Comparison of ENCODE assay signal across 15 cellular contexts in genomic region chr5:169545762-169546161, GRCh38. TPM values are rescaled to one million over a fixed set of nuclear protein-coding genes. Genes with fewer than 3 reads are reported as not detected.
DNase-seq lines count a peak whose midpoint lies in the region; ATAC-seq and TF ChIP-seq lines count a peak whose summit lies in the region.
"Had no signal": no experiment of that assay in that cellular context is flagged by ENCODE, and none has a peak within 500 bp of the region (broad histone marks: within the 10 kb centered on the region; RNA-seq: fewer than 3 reads in every experiment).

No MANE protein-coding gene starts in this region.

- no peak overlapping the region for H3K4me3 ChIP-seq in colonic mucosa
- H3K4me3 ChIP-seq: sigmoid colon had no signal

- intact Hi-C loops in colonic mucosa (cut with DNase I), result no loop called here

- peaks cover 5% of the 10 kb centered on the region for H3K4me1 Mint-ChIP-seq in activated naive CD8-positive, alpha-beta T cell treated with anti-CD3 and anti-CD28 coated beads, Interleukin-2, amount 50 U/mL, for 24 hours
- H3K4me1 Mint-ChIP-seq in activated naive CD8-positive, alpha-beta T cell treated with anti-CD3 and anti-CD28 coated beads for 36 hours, result peaks cover 3% of the 10 kb centered on the region
- no peaks in the 10 kb centered on the region for H3K4me1 Mint-ChIP-seq in stimulated activated naive CD8-positive, alpha-beta T cell treated with anti-CD3 and anti-CD28 coated beads, Interleukin-15, amount 100 ng/mL, for 72 hours
- no peaks in the 10 kb centered on the region for H3K4me1 Mint-ChIP-seq in stimulated activated memory B cell treated with anti-CD40 and anti-IgM and Interleukin-4, amounts not matched to agents 10 μg/mL and 1 μg/mL and 100 μg/mL, for 72 hours

- H3K9me3 ChIP-seq in colonic mucosa, result no peaks in the 10 kb centered on the region
- H3K9me3 ChIP-seq: BE2C had no signal

- H3K4me3 Mint-ChIP-seq in activated naive CD8-positive, alpha-beta T cell treated with anti-CD3 and anti-CD28 coated beads, Interleukin-2, amount 50 U/mL, for 24 hours, result no peak overlapping the region
- H3K4me3 Mint-ChIP-seq in activated naive CD8-positive, alpha-beta T cell treated with anti-CD3 and anti-CD28 coated beads for 36 hours, result no peak overlapping the region
- H3K4me3 Mint-ChIP-seq in stimulated activated naive CD8-positive, alpha-beta T cell treated with anti-CD3 and anti-CD28 coated beads, Interleukin-15, amount 100 ng/mL, for 72 hours, result no peak overlapping the region
- no peak overlapping the region for H3K4me3 Mint-ChIP-seq in stimulated activated memory B cell treated with anti-CD40 and anti-IgM and Interleukin-4, amounts not matched to agents 10 μg/mL and 1 μg/mL and 100 μg/mL, for 72 hours

- no peaks in the 10 kb centered on the region for H3K36me3 ChIP-seq in colonic mucosa
- H3K36me3 ChIP-seq: BE2C, sigmoid colon had no signal

- no peaks in the 10 kb centered on the region for H3K27me3 ChIP-seq in colonic mucosa
- H3K27me3 ChIP-seq: BE2C had no signal

- peaks cover 36% of the 10 kb centered on the region for H3K27me3 Mint-ChIP-seq in activated naive CD8-positive, alpha-beta T cell treated with anti-CD3 and anti-CD28 coated beads, Interleukin-2, amount 50 U/mL, for 24 hours
- H3K27me3 Mint-ChIP-seq in activated naive CD8-positive, alpha-beta T cell treated with anti-CD3 and anti-CD28 coated beads for 36 hours, result peaks cover 60% of the 10 kb centered on the region
- H3K27me3 Mint-ChIP-seq in stimulated activated naive CD8-positive, alpha-beta T cell treated with anti-CD3 and anti-CD28 coated beads, Interleukin-15, amount 100 ng/mL, for 72 hours, result peaks cover 61% of the 10 kb centered on the region
- peaks cover 48% of the 10 kb centered on the region for H3K27me3 Mint-ChIP-seq in stimulated activated memory B cell treated with anti-CD40 and anti-IgM and Interleukin-4, amounts not matched to agents 10 μg/mL and 1 μg/mL and 100 μg/mL, for 72 hours

- no peaks in the 10 kb centered on the region for H3K9me3 Mint-ChIP-seq in activated naive CD8-positive, alpha-beta T cell treated with anti-CD3 and anti-CD28 coated beads, Interleukin-2, amount 50 U/mL, for 24 hours
- H3K9me3 Mint-ChIP-seq in activated naive CD8-positive, alpha-beta T cell treated with anti-CD3 and anti-CD28 coated beads for 36 hours, result no peaks in the 10 kb centered on the region
- H3K9me3 Mint-ChIP-seq in stimulated activated naive CD8-positive, alpha-beta T cell treated with anti-CD3 and anti-CD28 coated beads, Interleukin-15, amount 100 ng/mL, for 72 hours, result no peaks in the 10 kb centered on the region
- H3K9me3 Mint-ChIP-seq in stimulated activated memory B cell treated with anti-CD40 and anti-IgM and Interleukin-4, amounts not matched to agents 10 μg/mL and 1 μg/mL and 100 μg/mL, for 72 hours, result no peaks in the 10 kb centered on the region

- no peak overlapping the region for H3K27ac Mint-ChIP-seq in activated naive CD8-positive, alpha-beta T cell treated with anti-CD3 and anti-CD28 coated beads, Interleukin-2, amount 50 U/mL, for 24 hours
- H3K27ac Mint-ChIP-seq in activated naive CD8-positive, alpha-beta T cell treated with anti-CD3 and anti-CD28 coated beads for 36 hours, result no peak overlapping the region
- H3K27ac Mint-ChIP-seq in stimulated activated naive CD8-positive, alpha-beta T cell treated with anti-CD3 and anti-CD28 coated beads, Interleukin-15, amount 100 ng/mL, for 72 hours, result no peak overlapping the region
- no peak overlapping the region for H3K27ac Mint-ChIP-seq in stimulated activated memory B cell treated with anti-CD40 and anti-IgM and Interleukin-4, amounts not matched to agents 10 μg/mL and 1 μg/mL and 100 μg/mL, for 72 hours

- TF ChIP-seq CTCF in colonic mucosa (IDR thresholded peaks at IDR 0.05), result no peak

- no peaks in the 10 kb centered on the region for H3K36me3 Mint-ChIP-seq in activated naive CD8-positive, alpha-beta T cell treated with anti-CD3 and anti-CD28 coated beads, Interleukin-2, amount 50 U/mL, for 24 hours (ENCODE audit: low read depth)
- no peaks in the 10 kb centered on the region for H3K36me3 Mint-ChIP-seq in activated naive CD8-positive, alpha-beta T cell treated with anti-CD3 and anti-CD28 coated beads for 36 hours
- no peaks in the 10 kb centered on the region for H3K36me3 Mint-ChIP-seq in stimulated activated memory B cell treated with anti-CD40 and anti-IgM and Interleukin-4, amounts not matched to agents 10 μg/mL and 1 μg/mL and 100 μg/mL, for 72 hours

- H3K27ac ChIP-seq in colonic mucosa, result no peak overlapping the region
- H3K27ac ChIP-seq: HL-60, sigmoid colon had no signal

- DNase-seq in activated naive CD8-positive, alpha-beta T cell treated with anti-CD3 and anti-CD28 coated beads, Interleukin-2, amount 50 U/mL, for 24 hours, result no peak
- DNase-seq in activated naive CD8-positive, alpha-beta T cell treated with anti-CD3 and anti-CD28 coated beads for 36 hours, result no peak
- DNase-seq in SW480 (ENCODE audit: low spot score), result peak; percentile 8
- DNase-seq in stimulated activated naive CD8-positive, alpha-beta T cell treated with anti-CD3 and anti-CD28 coated beads, Interleukin-15, amount 100 ng/mL, for 72 hours, result peak in 1 of 2 donors; percentile 19
- DNase-seq in colonic mucosa, result no peak
- DNase-seq: BE2C; central memory CD4-positive, alpha-beta T cell; NCI-H510A; RPMI8226; sigmoid colon; trophoblast cell had no signal

- no peak overlapping the region for H3K9ac ChIP-seq in colonic mucosa (ENCODE audit: low read depth in 2 of 2, low read length in 2 of 2)

- H3K4me1 ChIP-seq in colonic mucosa, result no peaks in the 10 kb centered on the region
- H3K4me1 ChIP-seq: sigmoid colon had no signal

- ATAC-seq in activated naive CD8-positive, alpha-beta T cell treated with anti-CD3 and anti-CD28 coated beads, Interleukin-2, amount 50 U/mL, for 24 hours, result peak; percentile 98
- peak; percentile 56 for ATAC-seq in HG02840 (IDR thresholded peaks at IDR 0.05; ENCODE audit: low FRiP score, unreplicated experiment)
- ATAC-seq in stimulated activated naive CD8-positive, alpha-beta T cell treated with anti-CD3 and anti-CD28 coated beads, Interleukin-15, amount 100 ng/mL, for 72 hours, result peak; percentile 98
- ATAC-seq in stimulated activated memory B cell treated with anti-CD40 and anti-IgM and Interleukin-4, amounts not matched to agents 10 μg/mL and 1 μg/mL and 100 μg/mL, for 72 hours, result no peak
- ATAC-seq in HG03108 (IDR thresholded peaks at IDR 0.05; ENCODE audit: unreplicated experiment), result no peak

RNA-seq across cellular contexts. Expression of gene SPDL1, which starts 37.8 kb away (rescaled TPM):
- 10 to 100 TPM; 50.4 to 52.5 TPM for total RNA-seq in activated naive CD8-positive, alpha-beta T cell treated with anti-CD3 and anti-CD28 coated beads for 36 hours
- total RNA-seq in colonic mucosa, result 10 to 100 TPM in 1 of 2 donors, 1 to 10 TPM in 1; 8.0 to 13.7 TPM

Comparison
In these comparisons a context has a peak if more than half of its experiments do, and no peak if none do; other contexts are left out.
1. ATAC-seq: peak in activated naive CD8-positive, alpha-beta T cell treated with anti-CD3 and anti-CD28 coated beads, Interleukin-2, amount 50 U/mL, for 24 hours (single experiment), HG02840 (single experiment) and stimulated activated naive CD8-positive, alpha-beta T cell treated with anti-CD3 and anti-CD28 coated beads, Interleukin-15, amount 100 ng/mL, for 72 hours (single experiment); none in stimulated activated memory B cell treated with anti-CD40 and anti-IgM and Interleukin-4, amounts not matched to agents 10 μg/mL and 1 μg/mL and 100 μg/mL, for 72 hours (single experiment) and HG03108 (single experiment).